In the genomic region with DNA sequence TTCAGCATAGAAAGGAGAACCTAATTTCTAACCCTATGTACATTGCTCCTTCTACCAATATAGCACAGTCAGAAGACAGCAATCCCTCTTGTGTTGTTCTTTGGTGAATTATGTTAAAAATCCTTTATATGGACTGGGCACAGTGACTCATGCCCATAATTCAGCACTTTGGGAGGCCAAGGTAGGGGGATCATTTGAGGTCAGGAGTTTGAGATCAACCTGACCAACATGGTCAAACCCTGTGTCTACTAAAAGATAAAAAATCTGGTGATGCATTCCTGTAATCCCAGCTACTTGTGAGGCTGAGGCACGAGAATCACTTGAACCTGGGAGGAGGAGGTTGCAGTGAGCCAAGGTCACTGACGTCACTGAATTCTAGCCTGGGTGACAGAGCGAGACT, we compare ENCODE assay signal across 21 cellular contexts.
DNase-seq lines count a peak whose midpoint lies in the region; ATAC-seq and TF ChIP-seq lines count a peak whose summit lies in the region.
"Had no signal": no experiment of that assay in that cellular context is flagged by ENCODE, and none has a peak within 500 bp of the region (broad histone marks: within the 10 kb centered on the region; RNA-seq: fewer than 3 reads in every experiment).

No MANE protein-coding gene starts in this region.

- no peaks in the 10 kb centered on the region for H3K27me3 ChIP-seq in colonic mucosa

- TF ChIP-seq CTCF in colonic mucosa (IDR thresholded peaks at IDR 0.05) (no peak), CD14-positive monocyte (IDR thresholded peaks at IDR 0.05) (no peak)

- no peak overlapping the region for H3K4me3 ChIP-seq in colonic mucosa
- H3K4me3 ChIP-seq: HAP-1 had no signal

- intact Hi-C loops in colonic mucosa (cut with DNase I) = no loop called here
- intact Hi-C loops in CD14-positive monocyte (cut with micrococcal nuclease) = no loop called here

- no peak for ATAC-seq in HG02852 (IDR thresholded peaks at IDR 0.05; ENCODE audit: unreplicated experiment)
- ATAC-seq: PC-3 had no signal

- no peaks in the 10 kb centered on the region for H3K9me3 ChIP-seq in colonic mucosa
- H3K9me3 ChIP-seq: HAP-1 had no signal

- no peak overlapping the region for H3K9ac ChIP-seq in colonic mucosa (ENCODE audit: low read depth in 2 of 2, low read length in 2 of 2)

- no peak overlapping the region for H3K27ac Mint-ChIP-seq in CD14-positive monocyte

- no peaks in the 10 kb centered on the region for H3K36me3 ChIP-seq in colonic mucosa
- H3K36me3 ChIP-seq: HAP-1 had no signal

- no peaks in the 10 kb centered on the region for H3K4me1 Mint-ChIP-seq in CD14-positive monocyte
- H3K4me1 Mint-ChIP-seq: IgD-negative memory B cell had no signal

- no peak overlapping the region for H3K27ac ChIP-seq in colonic mucosa

- H3K4me3 Mint-ChIP-seq in CD14-positive monocyte = no peak overlapping the region
- H3K4me3 Mint-ChIP-seq: IgD-negative memory B cell had no signal

- no peaks in the 10 kb centered on the region for H3K27me3 Mint-ChIP-seq in CD14-positive monocyte (ENCODE audit: low read depth in 3 of 3)
- H3K27me3 Mint-ChIP-seq: IgD-negative memory B cell had no signal

- no peaks in the 10 kb centered on the region for H3K4me1 ChIP-seq in colonic mucosa

- H3K36me3 Mint-ChIP-seq in CD14-positive monocyte = no peaks in the 10 kb centered on the region
- H3K36me3 Mint-ChIP-seq: IgD-negative memory B cell had no signal

- peaks cover 0 to 8% (median 3%) of the 10 kb centered on the region in 7 donors for H3K9me3 Mint-ChIP-seq in CD14-positive monocyte

- DNase-seq in A172 (ENCODE audit: low spot score) = peak; percentile 10
- peak; percentile 46 for DNase-seq in ELR (ENCODE audit: low read depth)
- DNase-seq in M059J (ENCODE audit: low read depth) = peak; percentile 90
- peak; percentile 10 for DNase-seq in kidney glomerular epithelial cell (lab: John Stamatoyannopoulos, UW)
- DNase-seq in colonic mucosa = no peak
- no peak for DNase-seq in stimulated activated CD8-positive, alpha-beta memory T cell treated with anti-CD3 and anti-CD28 coated beads, Interleukin-4, amount 100 ng/mL, for 48 hours
- DNase-seq in CD14-positive monocyte (ENCODE audit: low spot score) = no peak
- DNase-seq: 8988T, C1 segment of cervical spinal cord, DMS79, Karpas-422, MM.1S, NCI-H1092, NCI-H1436 treated with DMSO at 0.1 percent for 48 hours, NCI-H2029, NCI-H2171, NCI-H526, PC-3 had no signal

Comparison
In these comparisons a context has a peak if more than half of its experiments do, and no peak if none do; other contexts are left out.
1. DNase-seq: peak in A172 (single experiment), ELR (single experiment), M059J (single experiment) and kidney glomerular epithelial cell (single experiment); none in colonic mucosa (single experiment), stimulated activated CD8-positive, alpha-beta memory T cell treated with anti-CD3 and anti-CD28 coated beads, Interleukin-4, amount 100 ng/mL, for 48 hours (single experiment) and CD14-positive monocyte (single experiment).